Comparison of ENCODE assay signal across 10 cellular contexts in genomic region chr9:110029422-110029814, GRCh38.
A peak's percentile ranks its signal among the peaks of the same experiment; 100 is the strongest.
DNase-seq lines count a peak whose midpoint lies in the region; ATAC-seq, FAIRE-seq and TF ChIP-seq lines count a peak whose summit lies in the region.
"Had no signal": no experiment of that assay in that cellular context is flagged by ENCODE, and none has a peak within 500 bp of the region (broad histone marks: within the 10 kb centered on the region; RNA-seq: fewer than 3 reads in every experiment).

No MANE protein-coding gene starts in this region.

- H3K9me3 ChIP-seq in T-helper 17 cell (ENCODE audit: control insufficient read depth, low read length, poor library complexity, severe bottlenecking): no peaks in the 10 kb centered on the region
- H3K9me3 ChIP-seq in right atrium auricular region: no peaks in the 10 kb centered on the region
- no peaks in the 10 kb centered on the region for H3K9me3 ChIP-seq in spleen

- H3K36me3 Mint-ChIP-seq in T-helper 17 cell (ENCODE audit: low read depth): no peaks in the 10 kb centered on the region

- H3K4me1 ChIP-seq in right atrium auricular region (peaks cover 0 to 34% of the 10 kb centered on the region in 2 donors), spleen (peaks cover 7 to 40% (median 29%) of the 10 kb centered on the region in 6 donors)

- H3K36me3 ChIP-seq in right atrium auricular region (no peaks in the 10 kb centered on the region), spleen (no peaks in the 10 kb centered on the region)

- peaks cover 16% of the 10 kb centered on the region for H3K4me1 Mint-ChIP-seq in T-helper 17 cell

- FAIRE-seq in GM12892 (lab: Jason Lieb, UNC): no peak

- H3K27ac Mint-ChIP-seq in T-helper 17 cell: peak overlapping the region; percentile 72

- no peaks in the 10 kb centered on the region for H3K27me3 Mint-ChIP-seq in T-helper 17 cell

- TF ChIP-seq POLR2A in spleen (IDR thresholded peaks at IDR 0.05) (no peak), GM12892 (IDR thresholded peaks at IDR 0.05; ENCODE audit: low read depth, low read length) (no peak)

- TF ChIP-seq CTCF in right atrium auricular region (IDR thresholded peaks at IDR 0.05) (no peak), spleen (IDR thresholded peaks at IDR 0.05 in 8 of 11, conservative IDR thresholded peaks at IDR 0.05 in 3 of 11) (no peak)

- peak overlapping the region; percentile 46 for H3K4me3 Mint-ChIP-seq in T-helper 17 cell

- H3K4me3 ChIP-seq in right atrium auricular region (no peak overlapping the region), spleen (no peak overlapping the region)

- intact Hi-C loops in spleen (cut with DNase I; ENCODE audit: low total_unique reads): no loop called here

- no peaks in the 10 kb centered on the region for H3K27me3 ChIP-seq in right atrium auricular region
- H3K27me3 ChIP-seq in spleen (replicated peaks in 1 of 7): no peaks in the 10 kb centered on the region

- ATAC-seq in T-helper 17 cell (peak; percentile 19), HG02884 (IDR thresholded peaks at IDR 0.05; ENCODE audit: unreplicated experiment) (no peak)

- WGBS in spleen, 5 donors: 40 to 61% (median 45%) methylated on average over 3 of the region's 3 CpGs

- peak; percentile 97 for DNase-seq in HCEC 1CT
- no peak for DNase-seq in T-helper 17 cell
- peak; percentile 66 for DNase-seq in right atrium auricular region (ENCODE audit: low spot score)
- DNase-seq in spleen: no peak
- no peak for DNase-seq in effector CD4-positive, alpha-beta T cell
- DNase-seq in NCI-H446 (lab: John Stamatoyannopoulos, UW): no peak
- no peak for DNase-seq in GM12892 (ENCODE audit: insufficient read length)
- DNase-seq: activated T-cell treated with anti-CD3 and anti-CD28 coated beads for 4 hours, MM.1S had no signal

- H3K27ac ChIP-seq in right atrium auricular region (peak overlapping the region; percentile 32 to 77), spleen (peak overlapping the region in 7 of 8 donors; percentile 38 to 76 (median 67))

Comparison
In these comparisons a context has a peak if more than half of its experiments do, and no peak if none do; other contexts are left out.
1. DNase-seq: peak in HCEC 1CT (single experiment) and right atrium auricular region (single experiment); none in T-helper 17 cell (0 of 3), spleen (single experiment), effector CD4-positive, alpha-beta T cell (single experiment), NCI-H446 (0 of 2) and GM12892 (single experiment).